Comparison of ENCODE assay signal across 14 cellular contexts in the genomic region with DNA sequence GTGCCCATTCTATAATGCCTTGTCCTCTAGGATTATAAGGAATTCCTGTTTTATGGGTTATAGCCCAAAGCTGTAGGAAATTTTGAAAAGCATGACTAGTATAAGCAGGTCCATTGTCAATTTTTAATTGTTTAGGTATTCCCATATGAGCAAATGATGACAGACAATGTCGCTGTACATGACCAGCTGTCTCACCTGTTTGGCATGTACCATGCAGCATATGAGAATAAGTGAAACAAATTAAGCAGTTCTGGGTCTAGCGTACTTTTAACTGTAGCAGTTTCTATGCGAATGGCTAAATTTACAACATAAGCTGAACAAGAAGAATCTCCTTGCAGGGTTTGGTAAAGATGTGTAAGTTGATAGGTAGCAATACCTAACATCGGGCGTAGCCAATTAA. TPM values are rescaled to one million over a fixed set of nuclear protein-coding genes. Genes with fewer than 3 reads are reported as not detected.
DNase-seq lines count a peak whose midpoint lies in the region; ATAC-seq and TF ChIP-seq lines count a peak whose summit lies in the region.
"Not testable (repeated sequence)": the region's sequence is repeated elsewhere in the genome, so short reads cannot be mapped to it uniquely, and the experiment has no call there.
"Had no signal": no experiment of that assay in that cellular context is flagged by ENCODE, and none has a peak within 500 bp of the region (broad histone marks: within the 10 kb centered on the region; RNA-seq: fewer than 3 reads in every experiment).

No MANE protein-coding gene starts in this region.

- DNase-seq in GM23338 (ENCODE audit: low spot score); Jurkat, Clone E6-1 (ENCODE audit: low read depth, low spot score); RWPE2 (ENCODE audit: low spot score); epithelial cell of prostate (ENCODE audit: low read depth, low spot score); neural progenitor cell (ENCODE audit: low spot score): not testable (repeated sequence)
- DNase-seq in trophoblast cell: peak in 1 of 2 donors; percentile 76

- not testable (repeated sequence) for H3K79me2 ChIP-seq in GM23338 (replicated peaks; ENCODE audit: insufficient read depth); neural progenitor cell (ENCODE audit: low read depth); trophoblast cell (ENCODE audit: control insufficient read depth, insufficient read depth, low read length, poor library complexity)

- peak overlapping the region; percentile 34 to 95 (median 78); a peak in 21 of 22 replicates for H3K27ac ChIP-seq in BLaER1 treated with 17β-estradiol and CSF1 and Interleukin-3, amounts not matched to agents 10 nM and 100 nM
- H3K27ac ChIP-seq in GM23338 (ENCODE audit: low read depth): peak overlapping the region; percentile 47; the same call in 1 of the 2 replicates
- H3K27ac ChIP-seq in RWPE2 (ENCODE audit: poor library complexity, severe bottlenecking): peak overlapping the region; percentile 67
- peak overlapping the region; percentile 72 for H3K27ac ChIP-seq in VCaP
- H3K27ac ChIP-seq in epithelial cell of prostate: peak overlapping the region; percentile 77
- not testable (repeated sequence) for H3K27ac ChIP-seq in neural progenitor cell
- peak overlapping the region; percentile 92 for H3K27ac ChIP-seq in trophoblast cell (ENCODE audit: low read depth, low read length)

- H3K9me2 ChIP-seq in GM23338 (ENCODE audit: insufficient read depth): not testable (repeated sequence)

- not testable (repeated sequence) for H3K4me1 Mint-ChIP-seq in GM23338
- peaks cover 21% of the 10 kb centered on the region for H3K4me1 Mint-ChIP-seq in neural progenitor cell

- H3K23ac ChIP-seq in trophoblast cell (ENCODE audit: low read length): not testable (repeated sequence)

- peaks cover 53 to 99% (median 59%) of the 10 kb centered on the region in 10 experiments for H3K4me1 ChIP-seq in BLaER1 treated with 17β-estradiol and CSF1 and Interleukin-3, amounts not matched to agents 10 nM and 100 nM
- not testable (repeated sequence) for H3K4me1 ChIP-seq in GM23338 (ENCODE audit: insufficient read depth); neural progenitor cell
- peaks cover 25% of the 10 kb centered on the region for H3K4me1 ChIP-seq in RWPE2 (ENCODE audit: insufficient read depth, poor library complexity, severe bottlenecking)
- peaks cover 6 to 10% of the 10 kb centered on the region in 2 experiments for H3K4me1 ChIP-seq in trophoblast cell (ENCODE audit: control insufficient read depth in 1 of 2, insufficient read depth in 2 of 2, low read length in 2 of 2)

- H2BK5ac ChIP-seq in trophoblast cell (ENCODE audit: low read depth, low read length, poor library complexity): peak overlapping the region; percentile 68

- H3F3A ChIP-seq in GM23338 (replicated peaks; ENCODE audit: low read depth); neural progenitor cell (ENCODE audit: low read depth): not testable (repeated sequence)

- H4K12ac ChIP-seq in trophoblast cell (ENCODE audit: low read depth, low read length): not testable (repeated sequence)

- H3K9me3 ChIP-seq in BLaER1 treated with 17β-estradiol and CSF1 and Interleukin-3, amounts not matched to agents 10 nM and 100 nM (replicated peaks in 1 of 11): peaks cover 12 to 63% (median 25%) of the 10 kb centered on the region in 11 experiments; a peak in 21 of 22 replicates
- not testable (repeated sequence) for H3K9me3 ChIP-seq in RWPE2 (ENCODE audit: severe bottlenecking); neural progenitor cell (ENCODE audit: low read depth); trophoblast cell (ENCODE audit: insufficient read depth, low read depth, low read length)

- peaks cover 77% of the 10 kb centered on the region for H3K9me3 Mint-ChIP-seq in GM23338
- H3K9me3 Mint-ChIP-seq in neural progenitor cell: peaks cover 20% of the 10 kb centered on the region

- H2BK12ac ChIP-seq in trophoblast cell (ENCODE audit: low read length): not testable (repeated sequence)

- peaks cover 0 to 18% (median 10%) of the 10 kb centered on the region in 11 experiments; a peak in 13 of 22 replicates for H3K36me3 ChIP-seq in BLaER1 treated with 17β-estradiol and CSF1 and Interleukin-3, amounts not matched to agents 10 nM and 100 nM
- H3K36me3 ChIP-seq in GM23338 (ENCODE audit: insufficient read depth); RWPE2 (ENCODE audit: low read depth); neural progenitor cell; trophoblast cell (ENCODE audit: control insufficient read depth in 1 of 2, insufficient read depth in 2 of 2, low read length in 2 of 2): not testable (repeated sequence)

- TF ChIP-seq CTCF in GM23338 (conservative IDR thresholded peaks at IDR 0.05; ENCODE audit: low read depth in 2 of 2); RWPE2 (IDR thresholded peaks at IDR 0.05; ENCODE audit: poor library complexity, severe bottlenecking); VCaP (conservative IDR thresholded peaks at IDR 0.05); neural progenitor cell (IDR thresholded peaks at IDR 0.05): not testable (repeated sequence)

- H2AFZ ChIP-seq in GM23338; neural progenitor cell (replicated peaks); trophoblast cell (ENCODE audit: insufficient read depth, low read length, poor library complexity): not testable (repeated sequence)

- WGBS in trophoblast cell (ENCODE audit: extremely low coverage, insufficient coverage, insufficient read length): no CpG with 5 or more reads among the region's 5 CpGs

- H3K27me3 ChIP-seq in BLaER1 treated with 17β-estradiol and CSF1 and Interleukin-3, amounts not matched to agents 10 nM and 100 nM; GM23338 (ENCODE audit: insufficient read depth); RWPE2 (ENCODE audit: insufficient read depth, poor library complexity, severe bottlenecking); neural progenitor cell; trophoblast cell (ENCODE audit: insufficient read depth, low read length): not testable (repeated sequence)

- not testable (repeated sequence) for H4K91ac ChIP-seq in trophoblast cell (ENCODE audit: low read depth, low read length)

- H3K9ac ChIP-seq in BLaER1 treated with 17β-estradiol and CSF1 and Interleukin-3, amounts not matched to agents 10 nM and 100 nM: peak overlapping the region in 9 of 11 experiments; percentile 4 to 71 (median 53); a peak in 13 of 22 replicates
- H3K9ac ChIP-seq in neural progenitor cell; trophoblast cell (ENCODE audit: low read length): not testable (repeated sequence)

- H3K27me3 Mint-ChIP-seq in GM23338 (ENCODE audit: insufficient read depth, low read depth, poor library complexity); neural progenitor cell (ENCODE audit: insufficient read depth, low read depth): not testable (repeated sequence)

- H4K8ac ChIP-seq in trophoblast cell (ENCODE audit: low read depth, low read length): not testable (repeated sequence)

- not testable (repeated sequence) for H3K14ac ChIP-seq in trophoblast cell (ENCODE audit: low read length)

- not testable (repeated sequence) for ATAC-seq in GM23338; RWPE2 (ENCODE audit: low read depth)

- peaks cover 62% of the 10 kb centered on the region for H3K36me3 Mint-ChIP-seq in GM23338 (ENCODE audit: low read depth)
- H3K36me3 Mint-ChIP-seq in neural progenitor cell: not testable (repeated sequence)

- not testable (repeated sequence) for H3K18ac ChIP-seq in trophoblast cell (ENCODE audit: low read length)

- not testable (repeated sequence) for H3K27ac Mint-ChIP-seq in GM23338
- H3K27ac Mint-ChIP-seq in neural progenitor cell: peak overlapping the region; percentile 24

- not testable (repeated sequence) for H3K4ac ChIP-seq in trophoblast cell (ENCODE audit: low read depth, low read length)

- H2AK5ac ChIP-seq in trophoblast cell (ENCODE audit: low read length): not testable (repeated sequence)

- H3K79me1 ChIP-seq in trophoblast cell (ENCODE audit: low read length): peaks cover 10% of the 10 kb centered on the region

- not testable (repeated sequence) for H3K4me3 Mint-ChIP-seq in GM23338, neural progenitor cell

- not testable (repeated sequence) for H3K4me3 ChIP-seq in BLaER1 treated with 17β-estradiol and CSF1 and Interleukin-3, amounts not matched to agents 10 nM and 100 nM; GM23338; RWPE2 (ENCODE audit: severe bottlenecking); neural progenitor cell; trophoblast cell (ENCODE audit: low read depth, low read length)
- peak overlapping the region; percentile 18 for H3K4me3 ChIP-seq in Jurkat, Clone E6-1 (ENCODE audit: low read length)

- H3K4me2 ChIP-seq in BLaER1 treated with 17β-estradiol and CSF1 and Interleukin-3, amounts not matched to agents 10 nM and 100 nM: peak overlapping the region; percentile 60 to 84 (median 77)
- H3K4me2 ChIP-seq in GM23338 (peak overlapping the region; percentile 28; the same call in 1 of the 2 replicates), trophoblast cell (ENCODE audit: low read length) (peak overlapping the region; percentile 21)
- H3K4me2 ChIP-seq in neural progenitor cell: not testable (repeated sequence)

- H2BK120ac ChIP-seq in trophoblast cell (ENCODE audit: insufficient read depth, low read length, poor library complexity): not testable (repeated sequence)

- H4K20me1 ChIP-seq in BLaER1 treated with 17β-estradiol and CSF1 and Interleukin-3, amounts not matched to agents 10 nM and 100 nM; GM23338 (replicated peaks; ENCODE audit: insufficient read depth); neural progenitor cell (ENCODE audit: low read depth): not testable (repeated sequence)

RNA-seq across cellular contexts. Expression of a gene that starts 11.6 kb away (rescaled TPM):
- not detected in 2 replicates for total RNA-seq in GM23338 (2014; rRNA removed; shearing (Covaris generic))
- polyA plus RNA-seq in GM23338 (2016; fragmentation: Nextera tagmentation; extraction: Ambion mirVana): 0.16 TPM in 1 of 2 replicates, not detected in the other
- not detected for polyA plus RNA-seq in Jurkat, Clone E6-1 (2012; ENCODE audit: insufficient read depth, insufficient read length)
- total RNA-seq in neural progenitor cell (ENCODE audit: low replicate concordance): not detected in 2 replicates
- polyA plus RNA-seq in trophoblast cell (2013): 0.03 and 0.04 TPM in 2 replicates
- total RNA-seq: A673; CD4-positive, alpha-beta T cell; H7; HFFc6; HT1080 had no signal
- polyA plus RNA-seq: AG04450 had no signal

RNA-seq across cellular contexts. Expression of a gene that starts 45.6 kb away (rescaled TPM):
- not detected in 2 replicates for total RNA-seq in GM23338 (2014; rRNA removed; shearing (Covaris generic))
- not detected in 2 replicates for polyA plus RNA-seq in GM23338 (2016; fragmentation: Nextera tagmentation; extraction: Ambion mirVana)
- polyA plus RNA-seq in Jurkat, Clone E6-1 (2012; ENCODE audit: insufficient read depth, insufficient read length): not detected
- not detected in 2 replicates for total RNA-seq in neural progenitor cell (ENCODE audit: low replicate concordance)
- not detected in 2 replicates for polyA plus RNA-seq in trophoblast cell (2013)
- total RNA-seq: A673; CD4-positive, alpha-beta T cell; H7; HFFc6 had no signal
- polyA plus RNA-seq: AG04450 had no signal

RNA-seq across cellular contexts. Expression of a gene that starts 54.9 kb away (rescaled TPM):
- not detected in 2 replicates for total RNA-seq in GM23338 (2014; rRNA removed; shearing (Covaris generic))
- not detected in 2 replicates for polyA plus RNA-seq in GM23338 (2016; fragmentation: Nextera tagmentation; extraction: Ambion mirVana)
- polyA plus RNA-seq in Jurkat, Clone E6-1 (2012; ENCODE audit: insufficient read depth, insufficient read length): not detected
- total RNA-seq in neural progenitor cell (ENCODE audit: low replicate concordance): not detected in 2 replicates
- 0.18 and 0.22 TPM in 2 replicates for polyA plus RNA-seq in trophoblast cell (2013)
- total RNA-seq: A673, H7 had no signal
- polyA plus RNA-seq: AG04450 had no signal
